ENCODE assay signal across 20 cellular contexts in genomic region chr1:1479547-1480483, GRCh38. TPM values are rescaled to one million over a fixed set of nuclear protein-coding genes. Genes with fewer than 3 reads are reported as not detected.
DNase-seq lines count a peak whose midpoint lies in the region; ATAC-seq, FAIRE-seq and TF ChIP-seq lines count a peak whose summit lies in the region.
"Had no signal": no experiment of that assay in that cellular context is flagged by ENCODE, and none has a peak within 500 bp of the region (broad histone marks: within the 10 kb centered on the region; RNA-seq: fewer than 3 reads in every experiment).

No MANE protein-coding gene starts in this region.

- H3K4me3 ChIP-seq in GM12878 (no peak overlapping the region), gastroesophageal sphincter (no peak overlapping the region), MM.1S (ENCODE audit: low read length) (no peak overlapping the region)

- peaks cover 10% of the 10 kb centered on the region for H3K4me1 Mint-ChIP-seq in activated naive CD4-positive, alpha-beta T cell treated with anti-CD3 and anti-CD28 coated beads, Interleukin-2, amount 50 U/mL, for 24 hours
- H3K4me1 Mint-ChIP-seq in natural killer cell (peaks cover 0 to 12% of the 10 kb centered on the region in 2 donors), type B pancreatic cell (ENCODE audit: unreplicated experiment) (no peaks in the 10 kb centered on the region)

- SMC1A ChIA-PET in GM12878 (lab: Charles Lee; ENCODE audit: uncharacterized antibody, unreplicated experiment): no interaction called here

- H3K9me3 ChIP-seq in GM12878 (replicated peaks; ENCODE audit: control insufficient read depth, insufficient read depth, low read length) (no peaks in the 10 kb centered on the region), gastroesophageal sphincter (no peaks in the 10 kb centered on the region), MM.1S (replicated peaks; ENCODE audit: insufficient read depth, low read length) (no peaks in the 10 kb centered on the region)

- TF ChIP-seq EP300 in GM12878 (IDR thresholded peaks at IDR 0.05; ENCODE audit: borderline replicate concordance in 1 of 2, control insufficient read depth in 1 of 2, low read depth in 2 of 2, low read length in 2 of 2): no peak
- no peak for TF ChIP-seq EP300 in gastroesophageal sphincter (IDR thresholded peaks at IDR 0.05)

- no peak for DNase-seq in activated naive CD4-positive, alpha-beta T cell (lab: John Stamatoyannopoulos, UW)
- DNase-seq in GM12878 (ENCODE audit: low read depth, low spot score) (no peak), natural killer cell (no peak), type B pancreatic cell (ENCODE audit: extremely low spot score, unreplicated experiment) (no peak), MM.1S (no peak)
- DNase-seq: C1 segment of cervical spinal cord, COR-L47, HCEC 1CT, MV-4-11, NCI-H1417 treated with DMSO at 0.1 percent for 48 hours, NCI-H2029 treated with DMSO at 0.1 percent for 48 hours, NCI-H510A, NCI-H82, SHP77 had no signal

- no peak for ATAC-seq in GM12878
- ATAC-seq in natural killer cell: peak in 1 of 3 donors; percentile 25
- ATAC-seq in GM18867 (IDR thresholded peaks at IDR 0.05; ENCODE audit: unreplicated experiment): no peak
- ATAC-seq in gastroesophageal sphincter: no peak
- ATAC-seq: Panc1 had no signal

- H3K4me3 Mint-ChIP-seq in activated naive CD4-positive, alpha-beta T cell treated with anti-CD3 and anti-CD28 coated beads, Interleukin-2, amount 50 U/mL, for 24 hours: no peak overlapping the region
- H3K4me3 Mint-ChIP-seq in natural killer cell (no peak overlapping the region), type B pancreatic cell (no peak overlapping the region)

- TF ChIP-seq POLR2A in GM12878 (IDR thresholded peaks at IDR 0.05; ENCODE audit: low read depth, low read length) (0 out of 2 replicates have a peak, but pooled peaks have one; percentile 55), gastroesophageal sphincter (IDR thresholded peaks at IDR 0.05) (no peak)

- no peak overlapping the region for H2AFZ ChIP-seq in GM12878 (ENCODE audit: control insufficient read depth, low read depth, low read length)
- H2AFZ ChIP-seq in MM.1S (ENCODE audit: low read length): no peak overlapping the region

- H3K9ac ChIP-seq in GM12878 (ENCODE audit: control insufficient read depth, insufficient read depth, low read length): no peak overlapping the region
- no peak overlapping the region for H3K9ac ChIP-seq in MM.1S (ENCODE audit: low read length)

- no peak overlapping the region for H3K27ac ChIP-seq in GM12878 (ENCODE audit: control insufficient read depth, insufficient read depth)
- H3K27ac ChIP-seq in gastroesophageal sphincter: no peak overlapping the region
- H3K27ac ChIP-seq in MM.1S (ENCODE audit: low read length): no peak overlapping the region

- TF ChIP-seq RAD21 in GM12878 (IDR thresholded peaks at IDR 0.05; ENCODE audit: insufficient read depth, low read depth, low read length): no peak

- no peak for FAIRE-seq in GM12878 (lab: Jason Lieb, UNC)

- intact Hi-C loops in GM12878 (cut with micrococcal nuclease; ENCODE audit: unreplicated experiment) (no loop called here), natural killer cell (cut with micrococcal nuclease) (no loop called here)

- H4K20me1 ChIP-seq in GM12878 (ENCODE audit: control insufficient read depth, insufficient read depth) (no peaks in the 10 kb centered on the region), MM.1S (ENCODE audit: insufficient read depth, low read length) (no peaks in the 10 kb centered on the region)

- peaks cover 7 to 29% of the 10 kb centered on the region in 2 experiments; a peak in 3 of 4 replicates for H3K36me3 ChIP-seq in GM12878 (ENCODE audit: control insufficient read depth in 2 of 2, insufficient read depth in 2 of 2, low read length in 1 of 2)
- H3K36me3 ChIP-seq in gastroesophageal sphincter: peaks cover 0 to 72% of the 10 kb centered on the region in 2 donors
- H3K36me3 ChIP-seq in MM.1S (replicated peaks; ENCODE audit: insufficient read depth, low read length): peaks cover 4% of the 10 kb centered on the region; the same call in 1 of the 2 replicates

- POLR2A ChIA-PET in GM12878 (lab: Charles Lee): no interaction called here

- H3K9me2 ChIP-seq in MM.1S (replicated peaks; ENCODE audit: insufficient read depth, low read length): no peaks in the 10 kb centered on the region

- H3K27me3 ChIP-seq in GM12878 (replicated peaks in 1 of 2; ENCODE audit: control insufficient read depth in 2 of 2, insufficient read depth in 2 of 2, low read length in 1 of 2) (no peaks in the 10 kb centered on the region), gastroesophageal sphincter (no peaks in the 10 kb centered on the region), MM.1S (replicated peaks; ENCODE audit: insufficient read depth, low read length) (no peaks in the 10 kb centered on the region)

- CTCF ChIA-PET in GM12878 (lab: Yijun Ruan, JAX): no interaction called here

- TF ChIP-seq CTCF in GM12878 (IDR thresholded peaks at IDR 0.05 in 2 of 3, conservative IDR thresholded peaks at IDR 0.05 in 1 of 3; ENCODE audit: control insufficient read depth in 2 of 3, extremely low read depth in 1 of 3, insufficient read depth in 1 of 3, low read depth in 3 of 3, low read length in 3 of 3): no peak
- TF ChIP-seq CTCF in natural killer cell (IDR thresholded peaks at IDR 0.05): no peak
- TF ChIP-seq CTCF in type B pancreatic cell (conservative IDR thresholded peaks at IDR 0.05): no peak
- no peak for TF ChIP-seq CTCF in gastroesophageal sphincter (IDR thresholded peaks at IDR 0.05)
- no peak for TF ChIP-seq CTCF in MM.1S (IDR thresholded peaks at IDR 0.05; ENCODE audit: low read length)

- H3K9me3 Mint-ChIP-seq in activated naive CD4-positive, alpha-beta T cell treated with anti-CD3 and anti-CD28 coated beads, Interleukin-2, amount 50 U/mL, for 24 hours: no peaks in the 10 kb centered on the region
- H3K9me3 Mint-ChIP-seq in natural killer cell: no peaks in the 10 kb centered on the region
- H3K9me3 Mint-ChIP-seq in type B pancreatic cell: no peaks in the 10 kb centered on the region
- H3K9me3 Mint-ChIP-seq: IgD-negative memory B cell had no signal

- H3K79me2 ChIP-seq in GM12878 (ENCODE audit: control insufficient read depth, insufficient read depth, low read length): no peaks in the 10 kb centered on the region; the same call in none of the 2 replicates
- H3K79me2 ChIP-seq in MM.1S (ENCODE audit: low read length): peaks cover 32% of the 10 kb centered on the region

- in situ Hi-C loops in GM12878 (cut with MboI): no loop called here

- peak overlapping the region; percentile 91 for H3K27ac Mint-ChIP-seq in activated naive CD4-positive, alpha-beta T cell treated with anti-CD3 and anti-CD28 coated beads, Interleukin-2, amount 50 U/mL, for 24 hours
- peak overlapping the region; percentile 43 to 63 for H3K27ac Mint-ChIP-seq in natural killer cell
- peak overlapping the region; percentile 39 for H3K27ac Mint-ChIP-seq in type B pancreatic cell

- no peaks in the 10 kb centered on the region for H3F3A ChIP-seq in MM.1S (ENCODE audit: insufficient read depth, low read length)

- no TSS peak for BruUV-seq in GM12878 (replicated peaks; lab: Mats Ljungman, UMichigan)

- H3K4me1 ChIP-seq in GM12878 (ENCODE audit: control insufficient read depth, insufficient read depth, low read length) (no peaks in the 10 kb centered on the region), gastroesophageal sphincter (no peaks in the 10 kb centered on the region), MM.1S (ENCODE audit: low read length) (no peaks in the 10 kb centered on the region)

- no peaks in the 10 kb centered on the region for H3K27me3 Mint-ChIP-seq in activated naive CD4-positive, alpha-beta T cell treated with anti-CD3 and anti-CD28 coated beads, Interleukin-2, amount 50 U/mL, for 24 hours
- H3K27me3 Mint-ChIP-seq in natural killer cell (ENCODE audit: low read depth in 2 of 2): no peaks in the 10 kb centered on the region
- no peaks in the 10 kb centered on the region for H3K27me3 Mint-ChIP-seq in type B pancreatic cell
- H3K27me3 Mint-ChIP-seq: IgD-negative memory B cell had no signal

- H3K4me2 ChIP-seq in GM12878 (ENCODE audit: control insufficient read depth, insufficient read depth) (no peak overlapping the region), MM.1S (ENCODE audit: low read depth, low read length) (no peak overlapping the region)

- WGBS in GM12878 (ENCODE audit: insufficient coverage, insufficient replicate concordance, low lambda C conversion rate, missing lambda C conversion rate): 95% methylated on average over 37 of the region's 42 CpGs
- 84 to 93% methylated on average over 5 to 11 of the region's 42 CpGs for WGBS in gastroesophageal sphincter (ENCODE audit: low coverage in 1 of 2), 2 donors

- RAD21 ChIA-PET in GM12878 (lab: Charles Lee; ENCODE audit: unreplicated experiment): no interaction called here

- peaks cover 6% of the 10 kb centered on the region for H3K36me3 Mint-ChIP-seq in activated naive CD4-positive, alpha-beta T cell treated with anti-CD3 and anti-CD28 coated beads, Interleukin-2, amount 50 U/mL, for 24 hours
- H3K36me3 Mint-ChIP-seq in natural killer cell (no peaks in the 10 kb centered on the region), type B pancreatic cell (no peaks in the 10 kb centered on the region)

RNA-seq across cellular contexts. Expression of gene ATAD3B, which starts 8.2 kb away (rescaled TPM):
- total RNA-seq in GM12878 (2013; cell fraction: nucleolus; rRNA removed): 53.2 and 60.0 TPM in 2 replicates
- total RNA-seq in GM12878 (2014; rRNA removed): 29.7 and 35.7 TPM in 2 replicates
- 9.3 and 10.7 TPM in 2 replicates for total RNA-seq in GM12878 (2014; rRNA removed; fragmentation: Illumina TruSeq; extraction: Trizol)
- 32.9 and 36.8 TPM in 2 replicates for total RNA-seq in GM12878 (2021)
- polyA plus RNA-seq in GM12878 (2011; ENCODE audit: low read depth): 4.4 TPM
- polyA plus RNA-seq in GM12878 (2011; rRNA removed): 7.6 and 14.0 TPM in 2 replicates
- 14.1 and 30.5 TPM in 2 replicates for polyA plus RNA-seq in GM12878 (2011; cell fraction: cytosol; rRNA removed)
- polyA plus RNA-seq in GM12878 (2011; cell fraction: nucleus; rRNA removed): 90.3 and 160 TPM in 2 replicates
- 14.0 and 21.3 TPM in 2 replicates for polyA plus RNA-seq in GM12878 (2012)
- 2.1 and 5.8 TPM in 2 replicates for polyA plus RNA-seq in GM12878 (2014; fragmentation: Illumina TruSeq; extraction: Trizol)
- polyA plus RNA-seq in GM12878 (2014; fragmentation: Nextera tagmentation; extraction: Ambion mirVana): under 1 TPM; 0.03 to 0.73 TPM
- 38.8 and 52.5 TPM in 2 replicates for polyA plus RNA-seq in GM12878 (2014; rRNA removed)
- polyA plus RNA-seq in GM12878 (2016; fragmentation: Nextera tagmentation; extraction: Ambion mirVana): 10 to 100 TPM; 33.7 to 35.1 TPM
- polyA minus RNA-seq in GM12878 (2011; rRNA and poly(A)+ RNA removed): 5.5 and 13.1 TPM in 2 replicates
- polyA minus RNA-seq in GM12878 (2011; cell fraction: cytosol; rRNA and poly(A)+ RNA removed): 11.0 and 17.0 TPM in 2 replicates
- 13.7 and 34.8 TPM in 2 replicates for polyA minus RNA-seq in GM12878 (2011; cell fraction: nucleus; rRNA and poly(A)+ RNA removed)
- 10 to 100 TPM; 31.9 to 52.4 (median 42.9) TPM for total RNA-seq in natural killer cell
- 37.2 and 44.3 TPM in 2 replicates for total RNA-seq in type B pancreatic cell (ENCODE audit: low replicate concordance)
- total RNA-seq in gastroesophageal sphincter: 10 to 100 TPM in 2 of 4 donors, 1 to 10 TPM in 2; 4.1 to 17.9 (median 12.1) TPM

RNA-seq across cellular contexts. Expression of gene ATAD3C, which starts 30.3 kb away (rescaled TPM):
- 1.4 and 2.7 TPM in 2 replicates for total RNA-seq in GM12878 (2013; cell fraction: nucleolus; rRNA removed)
- total RNA-seq in GM12878 (2014; rRNA removed): 0.06 and 0.44 TPM in 2 replicates
- total RNA-seq in GM12878 (2014; rRNA removed; fragmentation: Illumina TruSeq; extraction: Trizol): 0.41 and 0.63 TPM in 2 replicates
- 1.1 and 1.6 TPM in 2 replicates for total RNA-seq in GM12878 (2021)
- 3.2 TPM for polyA plus RNA-seq in GM12878 (2011; ENCODE audit: low read depth)
- polyA plus RNA-seq in GM12878 (2011; rRNA removed): 2.2 and 3.1 TPM in 2 replicates
- 7.5 and 8.5 TPM in 2 replicates for polyA plus RNA-seq in GM12878 (2011; cell fraction: cytosol; rRNA removed)
- polyA plus RNA-seq in GM12878 (2011; cell fraction: nucleus; rRNA removed): 1.8 and 3.0 TPM in 2 replicates
- 1.7 and 2.1 TPM in 2 replicates for polyA plus RNA-seq in GM12878 (2012)
- polyA plus RNA-seq in GM12878 (2014; fragmentation: Illumina TruSeq; extraction: Trizol): 0.22 and 0.32 TPM in 2 replicates
- under 1 TPM; 0.03 to 0.13 TPM for polyA plus RNA-seq in GM12878 (2014; fragmentation: Nextera tagmentation; extraction: Ambion mirVana)
- polyA plus RNA-seq in GM12878 (2014; rRNA removed): 1.1 and 2.1 TPM in 2 replicates
- polyA plus RNA-seq in GM12878 (2016; fragmentation: Nextera tagmentation; extraction: Ambion mirVana): 1 to 10 TPM; 2.1 to 2.9 TPM
- polyA minus RNA-seq in GM12878 (2011; rRNA and poly(A)+ RNA removed): 0.29 and 2.3 TPM in 2 replicates
- 0.42 TPM in 1 of 2 replicates, not detected in the other for polyA minus RNA-seq in GM12878 (2011; cell fraction: cytosol; rRNA and poly(A)+ RNA removed)
- polyA minus RNA-seq in GM12878 (2011; cell fraction: nucleus; rRNA and poly(A)+ RNA removed): 1.2 TPM in 1 of 2 replicates, not detected in the other
- 1 to 10 TPM in 2 of 3 donors, under 1 TPM in 1; 0.13 to 2.2 (median 1.5) TPM for total RNA-seq in natural killer cell
- 1.8 and 2.4 TPM in 2 replicates for total RNA-seq in type B pancreatic cell (ENCODE audit: low replicate concordance)
- 1 to 10 TPM in 1 of 4 donors, under 1 TPM in 2, not detected in 1; 0.47 to 1.1 (median 0.94) TPM for total RNA-seq in gastroesophageal sphincter
- total RNA-seq: A172 had no signal

RNA-seq across cellular contexts. Expression of gene ATAD3A, which starts 32.1 kb away (rescaled TPM):
- total RNA-seq in GM12878 (2013; cell fraction: nucleolus; rRNA removed): 13.0 and 24.6 TPM in 2 replicates
- total RNA-seq in GM12878 (2014; rRNA removed) (56.1 and 58.6 TPM in 2 replicates), GM12878 (2014; rRNA removed; fragmentation: Illumina TruSeq; extraction: Trizol) (16.9 and 24.6 TPM in 2 replicates), GM12878 (2021) (66.8 and 76.4 TPM in 2 replicates), natural killer cell (10 to 100 TPM; 17.3 to 37.3 (median 22.2) TPM), type B pancreatic cell (ENCODE audit: low replicate concordance) (37.8 and 39.8 TPM in 2 replicates), gastroesophageal sphincter (10 to 100 TPM; 14.9 to 32.9 (median 19.1) TPM)
- 5.4 TPM for polyA plus RNA-seq in GM12878 (2011; ENCODE audit: low read depth)
- polyA plus RNA-seq in GM12878 (2011; rRNA removed) (6.6 and 16.2 TPM in 2 replicates), GM12878 (2014; fragmentation: Illumina TruSeq; extraction: Trizol) (0.95 and 9.0 TPM in 2 replicates), GM12878 (2014; fragmentation: Nextera tagmentation; extraction: Ambion mirVana) (1 to 10 TPM in 1 of 2 experiments, under 1 TPM in 1; 0.05 to 1.3 TPM), GM12878 (2014; rRNA removed) (53.3 and 69.0 TPM in 2 replicates), GM12878 (2016; fragmentation: Nextera tagmentation; extraction: Ambion mirVana) (10 to 100 TPM; 84.4 to 93.5 TPM)
- 24.6 and 42.6 TPM in 2 replicates for polyA plus RNA-seq in GM12878 (2011; cell fraction: cytosol; rRNA removed)
- 41.2 and 70.4 TPM in 2 replicates for polyA plus RNA-seq in GM12878 (2011; cell fraction: nucleus; rRNA removed)
- polyA plus RNA-seq in GM12878 (2012): 20.3 and 26.6 TPM in 2 replicates
- polyA minus RNA-seq in GM12878 (2011; rRNA and poly(A)+ RNA removed): 9.5 and 26.3 TPM in 2 replicates
- 17.2 and 17.7 TPM in 2 replicates for polyA minus RNA-seq in GM12878 (2011; cell fraction: cytosol; rRNA and poly(A)+ RNA removed)
- 8.9 and 14.9 TPM in 2 replicates for polyA minus RNA-seq in GM12878 (2011; cell fraction: nucleus; rRNA and poly(A)+ RNA removed)

RNA-seq across cellular contexts. Expression of gene VWA1, which starts 44.3 kb away (rescaled TPM):
- 1.5 and 2.3 TPM in 2 replicates for total RNA-seq in GM12878 (2013; cell fraction: nucleolus; rRNA removed)
- total RNA-seq in GM12878 (2014; rRNA removed): 0.40 and 0.71 TPM in 2 replicates
- total RNA-seq in GM12878 (2014; rRNA removed; fragmentation: Illumina TruSeq; extraction: Trizol): 0.13 and 0.14 TPM in 2 replicates
- total RNA-seq in GM12878 (2021): 1.7 and 1.8 TPM in 2 replicates
- polyA plus RNA-seq in GM12878 (2011; ENCODE audit: low read depth): 0.70 TPM
- 0.45 and 1.1 TPM in 2 replicates for polyA plus RNA-seq in GM12878 (2011; rRNA removed)
- 1.4 and 2.3 TPM in 2 replicates for polyA plus RNA-seq in GM12878 (2011; cell fraction: cytosol; rRNA removed)
- polyA plus RNA-seq in GM12878 (2011; cell fraction: nucleus; rRNA removed): 3.6 and 5.8 TPM in 2 replicates
- 4.1 and 4.9 TPM in 2 replicates for polyA plus RNA-seq in GM12878 (2012)
- polyA plus RNA-seq in GM12878 (2014; fragmentation: Illumina TruSeq; extraction: Trizol): 0.03 TPM in 1 of 2 replicates, not detected in the other
- polyA plus RNA-seq in GM12878 (2014; fragmentation: Nextera tagmentation; extraction: Ambion mirVana): under 1 TPM in 1 of 2 experiments, not detected in 1; 0.02 TPM
- polyA plus RNA-seq in GM12878 (2014; rRNA removed): 0.40 and 0.56 TPM in 2 replicates
- polyA plus RNA-seq in GM12878 (2016; fragmentation: Nextera tagmentation; extraction: Ambion mirVana): under 1 TPM in 1 of 2 experiments, not detected in 1; 0.24 TPM
- polyA minus RNA-seq in GM12878 (2011; rRNA and poly(A)+ RNA removed): 0.51 and 0.88 TPM in 2 replicates
- 0.42 and 0.80 TPM in 2 replicates for polyA minus RNA-seq in GM12878 (2011; cell fraction: cytosol; rRNA and poly(A)+ RNA removed)
- 1.7 and 1.8 TPM in 2 replicates for polyA minus RNA-seq in GM12878 (2011; cell fraction: nucleus; rRNA and poly(A)+ RNA removed)
- total RNA-seq in natural killer cell: not detected
- total RNA-seq in type B pancreatic cell (ENCODE audit: low replicate concordance): 44.5 and 49.9 TPM in 2 replicates
- 100 to 1,000 TPM in 2 of 4 donors, 10 to 100 TPM in 2; 59.8 to 137 (median 96.4) TPM for total RNA-seq in gastroesophageal sphincter
- polyA plus RNA-seq: IgD-negative memory B cell had no signal

RNA-seq across cellular contexts. Expression of gene ANKRD65, which starts 58.7 kb away (rescaled TPM):
- total RNA-seq in GM12878 (2013; cell fraction: nucleolus; rRNA removed): 1.2 and 1.8 TPM in 2 replicates
- 0.17 and 0.33 TPM in 2 replicates for total RNA-seq in GM12878 (2014; rRNA removed)
- 0.18 and 0.45 TPM in 2 replicates for total RNA-seq in GM12878 (2014; rRNA removed; fragmentation: Illumina TruSeq; extraction: Trizol)
- total RNA-seq in GM12878 (2021): 0.96 and 1.2 TPM in 2 replicates
- 0.42 TPM for polyA plus RNA-seq in GM12878 (2011; ENCODE audit: low read depth)
- 0.12 and 0.24 TPM in 2 replicates for polyA plus RNA-seq in GM12878 (2011; rRNA removed)
- polyA plus RNA-seq in GM12878 (2011; cell fraction: cytosol; rRNA removed): 0.21 and 0.38 TPM in 2 replicates
- 2.0 and 2.3 TPM in 2 replicates for polyA plus RNA-seq in GM12878 (2011; cell fraction: nucleus; rRNA removed)
- polyA plus RNA-seq in GM12878 (2012): 1.3 TPM in 2 replicates
- 0.14 and 0.29 TPM in 2 replicates for polyA plus RNA-seq in GM12878 (2014; fragmentation: Illumina TruSeq; extraction: Trizol)
- under 1 TPM; 0.05 to 0.15 TPM for polyA plus RNA-seq in GM12878 (2014; fragmentation: Nextera tagmentation; extraction: Ambion mirVana)
- 0.86 and 0.94 TPM in 2 replicates for polyA plus RNA-seq in GM12878 (2014; rRNA removed)
- 1 to 10 TPM; 1.8 to 2.8 TPM for polyA plus RNA-seq in GM12878 (2016; fragmentation: Nextera tagmentation; extraction: Ambion mirVana)
- 0.15 TPM in 1 of 2 replicates, not detected in the other for polyA minus RNA-seq in GM12878 (2011; rRNA and poly(A)+ RNA removed)
- not detected in 2 replicates for polyA minus RNA-seq in GM12878 (2011; cell fraction: cytosol; rRNA and poly(A)+ RNA removed)
- polyA minus RNA-seq in GM12878 (2011; cell fraction: nucleus; rRNA and poly(A)+ RNA removed): 0.36 TPM in 1 of 2 replicates, not detected in the other
- total RNA-seq in natural killer cell: not detected
- 7.6 and 11.1 TPM in 2 replicates for total RNA-seq in type B pancreatic cell (ENCODE audit: low replicate concordance)
- total RNA-seq in gastroesophageal sphincter: 10 to 100 TPM in 2 of 4 donors, 1 to 10 TPM in 2; 8.7 to 16.9 (median 10.3) TPM
- total RNA-seq: A172 had no signal
- polyA plus RNA-seq: IgD-negative memory B cell had no signal

Comparison
In these comparisons a context has a peak if more than half of its experiments do, and no peak if none do; other contexts are left out.
1. H3K27ac Mint-ChIP-seq: peak in every context shown above with its lines; median percentile 91 in activated naive CD4-positive, alpha-beta T cell treated with anti-CD3 and anti-CD28 coated beads, Interleukin-2, amount 50 U/mL, for 24 hours; 53 in natural killer cell; 39 in type B pancreatic cell.